Comparison of ENCODE assay signal across 8 cellular contexts in the genomic region with DNA sequence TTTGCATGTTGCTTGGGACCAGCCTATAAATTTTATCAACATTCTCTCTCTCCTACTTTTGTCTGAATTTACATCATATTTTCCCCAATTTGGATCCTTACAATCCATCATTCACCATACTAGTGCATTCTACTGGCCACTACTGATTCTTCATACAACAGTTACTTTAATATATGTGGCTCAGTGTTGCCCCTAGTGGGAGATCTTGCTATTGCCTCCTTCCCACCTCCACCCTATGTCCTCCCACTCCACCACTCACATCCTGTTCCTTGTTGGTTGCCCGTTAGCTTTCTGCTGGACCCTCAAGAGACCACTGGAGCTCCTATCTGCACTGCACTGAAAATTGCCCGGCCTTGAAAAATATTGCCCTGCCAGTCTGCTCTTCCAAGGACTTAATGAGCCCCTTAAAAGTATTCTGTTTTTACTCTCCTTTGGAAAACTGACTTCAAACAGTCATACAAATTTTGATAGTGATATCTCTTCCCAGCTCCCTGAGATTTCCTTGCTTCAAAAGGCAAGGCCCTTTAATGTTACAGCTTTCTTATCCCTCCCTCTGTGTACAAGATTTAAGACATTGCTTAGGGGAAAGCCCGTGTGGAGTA.
DNase-seq lines count a peak whose midpoint lies in the region; ATAC-seq and TF ChIP-seq lines count a peak whose summit lies in the region.

No MANE protein-coding gene starts in this region.

- no peak for TF ChIP-seq CTCF in ovary (IDR thresholded peaks at IDR 0.05)

- DNase-seq in DMS 273 (lab: John Stamatoyannopoulos, UW; ENCODE audit: unreplicated experiment) (peak; percentile 71), NT2/D1 (ENCODE audit: low read depth, low spot score) (peak; percentile 35), foreskin melanocyte (peak; percentile 46), superior temporal gyrus (ENCODE audit: extremely low spot score) (no peak), ovary (no peak)
- DNase-seq in stimulated activated CD4-positive, alpha-beta T cell treated with anti-CD3 and anti-CD28 coated beads, Interleukin-4, amount 100 ng/mL, for 24 hours: no peak

- WGBS in ovary, 3 donors: 45 to 49% (median 49%) methylated on average over 3 of the region's 3 CpGs

- H3K36me3 ChIP-seq in NT2/D1 (ENCODE audit: insufficient read depth, insufficient read length, low read length): no peaks in the 10 kb centered on the region
- H3K36me3 ChIP-seq in ovary: no peaks in the 10 kb centered on the region

- intact Hi-C loops in ovary (cut with DNase I): no loop called here

- H3K27me3 ChIP-seq in NT2/D1 (ENCODE audit: insufficient read depth, insufficient read length) (no peaks in the 10 kb centered on the region), ovary (no peaks in the 10 kb centered on the region)

- no peak overlapping the region for H3K27ac ChIP-seq in ovary

- ATAC-seq in GM19035 (IDR thresholded peaks at IDR 0.05; ENCODE audit: unreplicated experiment) (peak; percentile 98), HG03095 (IDR thresholded peaks at IDR 0.05; ENCODE audit: unreplicated experiment) (peak; percentile 98)

- no peak overlapping the region for H3K4me3 ChIP-seq in NT2/D1 (ENCODE audit: insufficient read length, low read depth)
- H3K4me3 ChIP-seq in ovary: no peak overlapping the region

- TF ChIP-seq EP300 in ovary (IDR thresholded peaks at IDR 0.05): no peak

- no peak overlapping the region for H3K9ac ChIP-seq in NT2/D1 (ENCODE audit: insufficient read length, low read depth)

- no peaks in the 10 kb centered on the region for H3K4me1 ChIP-seq in NT2/D1 (ENCODE audit: insufficient read depth, insufficient read length)
- no peaks in the 10 kb centered on the region for H3K4me1 ChIP-seq in ovary (ENCODE audit: insufficient read depth)

- no peaks in the 10 kb centered on the region for H3K9me3 ChIP-seq in NT2/D1 (ENCODE audit: insufficient read depth, low read length)
- H3K9me3 ChIP-seq in ovary: no peaks in the 10 kb centered on the region

- no peak for TF ChIP-seq POLR2A in ovary (IDR thresholded peaks at IDR 0.05)

Comparison
In these comparisons a context has a peak if more than half of its experiments do, and no peak if none do; other contexts are left out.
1. DNase-seq: peak in DMS 273 (single experiment), NT2/D1 (single experiment) and foreskin melanocyte (single experiment); none in superior temporal gyrus (single experiment), stimulated activated CD4-positive, alpha-beta T cell treated with anti-CD3 and anti-CD28 coated beads, Interleukin-4, amount 100 ng/mL, for 24 hours (single experiment) and ovary (0 of 5).